22 cellular contexts compared by ENCODE assay signal in the genomic region with DNA sequence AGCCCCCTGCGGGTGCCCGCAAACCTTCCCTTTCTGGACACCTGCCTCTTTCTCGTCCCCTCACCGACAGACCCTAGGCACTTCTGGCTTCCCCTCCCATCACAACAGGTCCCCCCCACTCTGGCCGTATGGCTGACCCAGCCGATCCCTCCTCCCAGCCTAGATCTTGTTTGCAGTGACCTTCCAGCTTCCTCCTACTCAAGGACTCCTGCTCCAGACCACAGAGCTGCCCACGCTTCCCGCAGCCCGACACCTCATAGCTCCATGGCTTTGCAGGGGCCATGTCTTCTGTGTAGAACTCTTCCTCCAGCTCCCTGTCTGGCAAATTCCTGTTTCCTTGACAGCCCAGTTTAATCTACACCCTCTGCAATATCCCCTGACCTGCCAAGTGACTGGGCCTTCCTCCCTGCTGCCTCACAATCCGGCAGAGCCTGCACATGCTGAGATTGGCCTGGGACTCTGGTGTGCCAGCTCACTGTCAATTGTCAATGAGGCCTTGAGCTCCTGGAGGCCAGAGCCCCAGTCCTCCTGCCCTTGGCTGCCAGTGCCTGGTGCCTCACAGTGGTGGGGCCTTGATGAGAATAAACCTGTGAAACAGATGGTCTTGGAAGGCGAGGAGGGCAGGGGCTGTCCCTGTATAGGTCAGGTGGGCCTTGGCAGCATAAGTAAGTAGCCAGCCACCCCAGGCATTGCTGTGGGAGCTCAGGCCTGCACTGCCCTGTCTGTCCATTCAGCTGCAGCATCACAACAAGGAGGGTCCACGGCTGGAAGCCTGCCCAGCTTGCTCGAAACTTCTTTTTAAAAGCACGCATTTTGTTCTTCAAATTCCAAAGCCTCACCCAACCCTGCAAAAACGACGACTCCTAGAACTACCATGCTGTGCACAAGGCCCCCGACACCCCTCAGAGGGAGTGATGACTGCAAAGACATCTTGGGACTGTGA. TPM values are rescaled to one million over a fixed set of nuclear protein-coding genes. Genes with fewer than 3 reads are reported as not detected.
A peak's percentile ranks its signal among the peaks of the same experiment; 100 is the strongest.
DNase-seq lines count a peak whose midpoint lies in the region; ATAC-seq, FAIRE-seq and TF ChIP-seq lines count a peak whose summit lies in the region.
"Had no signal": no experiment of that assay in that cellular context is flagged by ENCODE, and none has a peak within 500 bp of the region (broad histone marks: within the 10 kb centered on the region; RNA-seq: fewer than 3 reads in every experiment).

No MANE protein-coding gene starts in this region.

- H3K9me3 Mint-ChIP-seq in activated naive CD8-positive, alpha-beta T cell treated with anti-CD3 and anti-CD28 coated beads, Interleukin-2, amount 10 ng/mL, durations not matched to agents 7 days and 5 days: no peaks in the 10 kb centered on the region
- no peaks in the 10 kb centered on the region for H3K9me3 Mint-ChIP-seq in activated naive CD8-positive, alpha-beta T cell treated with anti-CD3 and anti-CD28 coated beads for 36 hours
- peaks cover 4% of the 10 kb centered on the region for H3K9me3 Mint-ChIP-seq in mesothelial cell of epicardium

- H3K36me3 ChIP-seq in H1 (ENCODE audit: control insufficient read depth in 2 of 4, insufficient read depth in 4 of 4, low read length in 3 of 4): no peaks in the 10 kb centered on the region
- H3K36me3 ChIP-seq in vagina: no peaks in the 10 kb centered on the region
- H3K36me3 ChIP-seq in OCI-LY7 (ENCODE audit: insufficient read depth, low read length): no peaks in the 10 kb centered on the region
- H3K36me3 ChIP-seq: esophagus squamous epithelium had no signal

- TF ChIP-seq CTCF in H1 (IDR thresholded peaks at IDR 0.05; ENCODE audit: control extremely low read depth in 1 of 3, insufficient read depth in 1 of 3, low read depth in 1 of 3, low read length in 3 of 3) (no peak), mesothelial cell of epicardium (IDR thresholded peaks at IDR 0.05; ENCODE audit: unreplicated experiment) (no peak), vagina (IDR thresholded peaks at IDR 0.05) (no peak), OCI-LY7 (conservative IDR thresholded peaks at IDR 0.05; ENCODE audit: low read length) (no peak)

- peaks cover 32% of the 10 kb centered on the region for H3K27me3 Mint-ChIP-seq in activated naive CD8-positive, alpha-beta T cell treated with anti-CD3 and anti-CD28 coated beads, Interleukin-2, amount 10 ng/mL, durations not matched to agents 7 days and 5 days
- H3K27me3 Mint-ChIP-seq in activated naive CD8-positive, alpha-beta T cell treated with anti-CD3 and anti-CD28 coated beads for 36 hours: peaks cover 10% of the 10 kb centered on the region
- no peaks in the 10 kb centered on the region for H3K27me3 Mint-ChIP-seq in mesothelial cell of epicardium (ENCODE audit: low read depth)

- no peaks in the 10 kb centered on the region for H3K79me1 ChIP-seq in H1 (ENCODE audit: low read depth, low read length)

- H2BK120ac ChIP-seq in H1 (replicated peaks; ENCODE audit: low read depth, low read length): no peak overlapping the region

- H3K4me1 ChIP-seq in H1 (replicated peaks in 1 of 4; ENCODE audit: control insufficient read depth in 3 of 4, insufficient read depth in 4 of 4, low read length in 3 of 4) (peaks cover 0 to 22% (median 11%) of the 10 kb centered on the region in 4 experiments; a peak in 6 of 7 replicates), vagina (peaks cover 56% of the 10 kb centered on the region), OCI-LY7 (ENCODE audit: insufficient read depth, low read length, poor library complexity, severe bottlenecking) (no peaks in the 10 kb centered on the region)
- H3K4me1 ChIP-seq: A549 had no signal

- CTCF ChIA-PET in H1 (lab: Charles Lee; ENCODE audit: partially characterized antibody) (interaction anchor here (0.6 to 3.1 kb wide), 10 partner anchors 10 to 323 kb away, joined by 3 to 11 read pairs (median 4); no protein-coding TSS in a partner anchor), OCI-LY7 (lab: Charles Lee; ENCODE audit: unreplicated experiment) (no interaction called here)

- H4K8ac ChIP-seq in H1 (ENCODE audit: extremely low read depth, insufficient read depth, low read length): no peak overlapping the region

- no peak overlapping the region for H4K5ac ChIP-seq in H1 (ENCODE audit: insufficient read length, low read depth, low read length)

- H2AFZ ChIP-seq in H1 (ENCODE audit: low read length) (no peak overlapping the region; the same call in 1 of the 2 replicates), OCI-LY7 (ENCODE audit: low read length) (no peak overlapping the region)

- no peak overlapping the region for H3K27ac ChIP-seq in H1 (ENCODE audit: low read depth, low read length)
- H3K27ac ChIP-seq in vagina: peak overlapping the region; percentile 75
- H3K27ac ChIP-seq in OCI-LY7 (ENCODE audit: low read depth, low read length, poor library complexity, severe bottlenecking): no peak overlapping the region
- H3K27ac ChIP-seq: A549, esophagus squamous epithelium, skin epidermis had no signal

- H2BK12ac ChIP-seq in H1 (ENCODE audit: low read depth, low read length): peak overlapping the region; percentile 84; the same call in 1 of the 2 replicates

- no peak for ATAC-seq in activated naive CD8-positive, alpha-beta T cell treated with anti-CD3 and anti-CD28 coated beads, Interleukin-2, amount 10 ng/mL, durations not matched to agents 7 days and 5 days (ENCODE audit: low read depth)
- ATAC-seq: A549 had no signal

- no peaks in the 10 kb centered on the region for H3K23me2 ChIP-seq in H1 (ENCODE audit: low read depth, low read length)

- no peak for TF ChIP-seq EP300 in H1 (IDR thresholded peaks at IDR 0.05; ENCODE audit: borderline replicate concordance in 1 of 2, low read depth in 2 of 2, low read length in 2 of 2)

- POLR2A ChIA-PET in activated naive CD8-positive, alpha-beta T cell treated with anti-CD3 and anti-CD28 coated beads, Interleukin-2, amount 10 ng/mL, durations not matched to agents 7 days and 5 days (lab: Charles Lee): interaction anchor here (1.0 to 2.8 kb wide), 5 partner anchors 11 to 344 kb away, joined by 4 to 15 read pairs (median 5); partner anchors contain the start of gene GADD45G
- POLR2A ChIA-PET in H1 (lab: Charles Lee; ENCODE audit: partially characterized antibody) (interaction anchor here (0.7 to 1.6 kb wide), 4 partner anchors 16 to 51 kb away, joined by 3 to 5 read pairs (median 3); partner anchors contain the start of gene GADD45G), OCI-LY7 (lab: Charles Lee) (no interaction called here)

- H3K9me3 ChIP-seq in H1 (ENCODE audit: insufficient read depth in 2 of 2, low read depth in 1 of 2, low read length in 1 of 2) (no peaks in the 10 kb centered on the region), vagina (no peaks in the 10 kb centered on the region), OCI-LY7 (ENCODE audit: low read length) (no peaks in the 10 kb centered on the region)
- H3K9me3 ChIP-seq: A549, esophagus squamous epithelium had no signal

- H3K9ac ChIP-seq in H1 (replicated peaks in 1 of 4; ENCODE audit: extremely low read depth in 1 of 4, low read depth in 3 of 4, low read length in 3 of 4): 0 out of 7 replicates have a peak overlapping the region, but pooled peaks of 1 of the 4 experiments have one; percentile 14

- H3K27me3 ChIP-seq in H1 (replicated peaks in 1 of 4; ENCODE audit: control insufficient read depth in 3 of 4, extremely low read depth in 1 of 4, insufficient read depth in 3 of 4, low read length in 3 of 4) (peaks cover 0 to 9% (median 0%) of the 10 kb centered on the region in 4 experiments; a peak in 1 of 7 replicates), vagina (no peaks in the 10 kb centered on the region)

- no peak overlapping the region for H3K4me2 ChIP-seq in H1 (ENCODE audit: insufficient read depth in 1 of 2, low read depth in 2 of 2, low read length in 2 of 2)
- H3K4me2 ChIP-seq in OCI-LY7 (ENCODE audit: low read length): no peak overlapping the region
- H3K4me2 ChIP-seq: A549 had no signal

- WGBS in H1 (ENCODE audit: extremely low coverage in 1 of 2, insufficient coverage in 1 of 2, insufficient read length in 1 of 2, insufficient replicate concordance in 2 of 2, low coverage in 1 of 2, low lambda C conversion rate in 2 of 2, missing lambda C conversion rate in 1 of 2), 2 experiments: 92% methylated on average over 17 of the region's 17 CpGs; no CpG with 5 or more reads in 1 of the 2 experiments

- peak overlapping the region; percentile 34 for H4K91ac ChIP-seq in H1 (replicated peaks; ENCODE audit: insufficient read length, low read length)

- H3K4me3 ChIP-seq in H1 (ENCODE audit: extremely low read depth in 1 of 4, insufficient read depth in 2 of 4, low read depth in 3 of 4, low read length in 4 of 4) (no peak overlapping the region), vagina (peak overlapping the region in 1 of 2 donors; percentile 16), OCI-LY7 (ENCODE audit: low read depth, low read length, poor library complexity, severe bottlenecking) (no peak overlapping the region)
- H3K4me3 ChIP-seq: A549, esophagus squamous epithelium, skin epidermis had no signal

- intact Hi-C loops in vagina (cut with DNase I): no loop called here
- intact Hi-C loops in OCI-LY7 (cut with micrococcal nuclease; ENCODE audit: unreplicated experiment): no loop called here

- H3K4me1 Mint-ChIP-seq in activated naive CD8-positive, alpha-beta T cell treated with anti-CD3 and anti-CD28 coated beads, Interleukin-2, amount 10 ng/mL, durations not matched to agents 7 days and 5 days: peaks cover 34% of the 10 kb centered on the region
- peaks cover 14% of the 10 kb centered on the region for H3K4me1 Mint-ChIP-seq in activated naive CD8-positive, alpha-beta T cell treated with anti-CD3 and anti-CD28 coated beads for 36 hours
- peaks cover 15% of the 10 kb centered on the region for H3K4me1 Mint-ChIP-seq in mesothelial cell of epicardium

- peak overlapping the region; percentile 77 for H2BK15ac ChIP-seq in H1 (ENCODE audit: low read length)

- peaks cover 5% of the 10 kb centered on the region for H3K36me3 Mint-ChIP-seq in activated naive CD8-positive, alpha-beta T cell treated with anti-CD3 and anti-CD28 coated beads, Interleukin-2, amount 10 ng/mL, durations not matched to agents 7 days and 5 days
- H3K36me3 Mint-ChIP-seq in activated naive CD8-positive, alpha-beta T cell treated with anti-CD3 and anti-CD28 coated beads for 36 hours: no peaks in the 10 kb centered on the region
- H3K36me3 Mint-ChIP-seq in mesothelial cell of epicardium: no peaks in the 10 kb centered on the region

- no peak overlapping the region for H3K4me3 Mint-ChIP-seq in activated naive CD8-positive, alpha-beta T cell treated with anti-CD3 and anti-CD28 coated beads, Interleukin-2, amount 10 ng/mL, durations not matched to agents 7 days and 5 days
- H3K4me3 Mint-ChIP-seq in activated naive CD8-positive, alpha-beta T cell treated with anti-CD3 and anti-CD28 coated beads for 36 hours: no peak overlapping the region
- H3K4me3 Mint-ChIP-seq in mesothelial cell of epicardium: no peak overlapping the region

- H3K9me2 ChIP-seq in OCI-LY7 (ENCODE audit: insufficient read depth, low read length): no peaks in the 10 kb centered on the region

- FAIRE-seq in H1 (lab: Jason Lieb, UNC): no peak
- FAIRE-seq: A549, H54, keratinocyte had no signal

- no peak overlapping the region for H3K56ac ChIP-seq in H1 (replicated peaks; ENCODE audit: insufficient read length, low read depth, low read length)

- H3K18ac ChIP-seq in H1 (ENCODE audit: extremely low read depth, low read length): peak overlapping the region; percentile 48

- no TSS peak for BruUV-seq in OCI-LY7 (replicated peaks; lab: Mats Ljungman, UMichigan)

- H4K20me1 ChIP-seq in H1 (replicated peaks in 1 of 2; ENCODE audit: control insufficient read depth in 1 of 2, insufficient read depth in 2 of 2, low read length in 2 of 2): no peaks in the 10 kb centered on the region
- H4K20me1 ChIP-seq in OCI-LY7 (ENCODE audit: insufficient read depth, low read length): no peaks in the 10 kb centered on the region

- peak overlapping the region; percentile 77 for H3K27ac Mint-ChIP-seq in activated naive CD8-positive, alpha-beta T cell treated with anti-CD3 and anti-CD28 coated beads, Interleukin-2, amount 10 ng/mL, durations not matched to agents 7 days and 5 days
- no peak overlapping the region for H3K27ac Mint-ChIP-seq in activated naive CD8-positive, alpha-beta T cell treated with anti-CD3 and anti-CD28 coated beads for 36 hours
- H3K27ac Mint-ChIP-seq in mesothelial cell of epicardium: peak overlapping the region; percentile 23

- TF ChIP-seq POLR2A in H1 (IDR thresholded peaks at IDR 0.05; ENCODE audit: control extremely low read depth in 1 of 2, low read depth in 2 of 2, low read length in 2 of 2) (no peak), vagina (IDR thresholded peaks at IDR 0.05) (no peak)

- peak overlapping the region; percentile 66; the same call in 1 of the 2 replicates for H2AK5ac ChIP-seq in H1 (ENCODE audit: low read depth, low read length)

- H2BK20ac ChIP-seq in H1 (ENCODE audit: low read length): peak overlapping the region; percentile 55; the same call in 1 of the 2 replicates

- no peak for DNase-seq in activated naive CD8-positive, alpha-beta T cell treated with anti-CD3 and anti-CD28 coated beads, Interleukin-2, amount 10 ng/mL, durations not matched to agents 7 days and 5 days
- DNase-seq in activated naive CD8-positive, alpha-beta T cell treated with anti-CD3 and anti-CD28 coated beads for 36 hours: no peak
- DNase-seq in H1 (ENCODE audit: low read depth in 1 of 2, low spot score in 2 of 2) (no peak), mesothelial cell of epicardium (ENCODE audit: low spot score in 2 of 2, unreplicated experiment in 2 of 2) (no peak), vagina (ENCODE audit: extremely low spot score in 2 of 2) (no peak), LoVo (ENCODE audit: low spot score) (no peak), OCI-LY7 (ENCODE audit: low spot score) (no peak), iPS-NIHi11 (ENCODE audit: low spot score) (no peak)
- DNase-seq: activated naive CD4-positive, alpha-beta T cell; DMS153; esophagus squamous epithelium; NCI-H1105 treated with DMSO at 0.1 percent for 48 hours; NCI-H69; occipital lobe; stimulated activated CD4-positive, alpha-beta T cell treated with anti-CD3 and anti-CD28 coated beads, Interleukin-4, amount 100 ng/mL, for 4 hours; stimulated activated CD8-positive, alpha-beta memory T cell treated with anti-CD3 and anti-CD28 coated beads, Interleukin-4, amount 100 ng/mL, for 48 hours; T-helper 9 cell had no signal

- no peak overlapping the region for H3K14ac ChIP-seq in H1 (ENCODE audit: insufficient read length)

- H3K79me2 ChIP-seq in H1 (ENCODE audit: control insufficient read depth in 1 of 2, insufficient read depth in 2 of 2, low read length in 2 of 2) (no peaks in the 10 kb centered on the region), OCI-LY7 (ENCODE audit: insufficient read depth, low read depth, low read length) (no peaks in the 10 kb centered on the region)

- TF ChIP-seq RAD21 in H1 (IDR thresholded peaks at IDR 0.05 in 1 of 2, conservative IDR thresholded peaks at IDR 0.05 in 1 of 2; ENCODE audit: low read depth in 2 of 2, low read length in 2 of 2): no peak

- no peak overlapping the region for H3K23ac ChIP-seq in H1 (ENCODE audit: insufficient read length)

- H2BK5ac ChIP-seq in H1 (ENCODE audit: low read depth, low read length): peak overlapping the region; percentile 55; the same call in 1 of the 2 replicates

- no peak overlapping the region for H3K4ac ChIP-seq in H1 (replicated peaks; ENCODE audit: insufficient read length, low read depth, low read length)

RNA-seq across cellular contexts. Expression of gene GADD45G, which starts 50.5 kb away (rescaled TPM):
- 10 to 100 TPM in 1 of 2 experiments, 1 to 10 TPM in 1; 8.9 to 10.1 TPM for total RNA-seq in activated naive CD8-positive, alpha-beta T cell treated with anti-CD3 and anti-CD28 coated beads, Interleukin-2, amount 10 ng/mL, durations not matched to agents 7 days and 5 days
- total RNA-seq in activated naive CD8-positive, alpha-beta T cell treated with anti-CD3 and anti-CD28 coated beads for 36 hours: 1 to 10 TPM; 1.4 to 1.8 TPM
- total RNA-seq in H1 (2021; fragmentation: NEBNext Ultra II Directional; extraction: Animal tissue kit (Norgen Biotek cat#: 25700)): 7.0 and 9.2 TPM in 2 replicates
- polyA plus RNA-seq in H1 (2011; rRNA removed): 11.4 and 20.7 TPM in 2 replicates
- 9.8 TPM for polyA plus RNA-seq in H1 (2011; cell fraction: cytosol; rRNA removed)
- 16.9 TPM for polyA plus RNA-seq in H1 (2011; cell fraction: nucleus; rRNA removed)
- polyA plus RNA-seq in H1 (2012, experiment 1 of 2): 5.2 to 17.2 TPM (median 11.3 TPM) in 4 replicates
- polyA plus RNA-seq in H1 (2012, experiment 2 of 2): 4.4 TPM
- 7.4 TPM for polyA plus RNA-seq in H1 (2013, experiment 1 of 2)
- polyA plus RNA-seq in H1 (2013, experiment 2 of 2): 5.6 TPM
- polyA minus RNA-seq in H1 (2011; rRNA and poly(A)+ RNA removed): 1.5 and 2.4 TPM in 2 replicates
- polyA minus RNA-seq in H1 (2011; cell fraction: cytosol; rRNA and poly(A)+ RNA removed): 3.4 TPM
- polyA minus RNA-seq in H1 (2011; cell fraction: nucleus; rRNA and poly(A)+ RNA removed): 9.3 TPM
- total RNA-seq in mesothelial cell of epicardium: 1.0 to 2.0 TPM (median 1.8 TPM) in 3 replicates
- total RNA-seq in vagina: 16.2 TPM
- not detected in 2 replicates for total RNA-seq in OCI-LY7 (2014; rRNA removed; shearing (Covaris generic))
- total RNA-seq in OCI-LY7 (2022): not detected in 2 replicates
- total RNA-seq: SK-MEL-5 had no signal
